Comparison of ENCODE assay signal across 1 cellular context in genomic region chr11:5269715-5270147, GRCh38.
A peak's percentile ranks its signal among the peaks of the same experiment; 100 is the strongest.
TF ChIP-seq lines count a peak whose summit lies in the region.

Gene HBE1, minus strand, starts transcription at chr11:5269945. Its CDS starts 55 bp downstream, at chr11:5269890.

TF ChIP-seq in K562, 482 proteins besides CTCF, POLR2A, EP300 and RAD21 (continued from another document and continues in another):
- TF ChIP-seq NR4A1 (CRISPR knock-in tag; IDR thresholded peaks at IDR 0.05) (no peak), NR4A1 (tag; IDR thresholded peaks at IDR 0.05) (peak; percentile 67), MLLT1 (IDR thresholded peaks at IDR 0.05) (peak; percentile 70 to 85; a peak in 3 of 4 replicates), ATF4 (CRISPR knock-in tag; IDR thresholded peaks at IDR 0.05) (no peak), SRSF3 (IDR thresholded peaks at IDR 0.05; ENCODE audit: insufficient read depth, low read length) (no peak), MCM7 (IDR thresholded peaks at IDR 0.05) (no peak), CBFA2T3 (IDR thresholded peaks at IDR 0.05) (0 out of 2 replicates have a peak, but pooled peaks have one; percentile 22), DNMT1 (IDR thresholded peaks at IDR 0.05) (no peak), ILK (tag; IDR thresholded peaks at IDR 0.05; ENCODE audit: borderline replicate concordance, low read depth) (no peak), MBD2 (IDR thresholded peaks at IDR 0.05; ENCODE audit: borderline replicate concordance, low read depth) (no peak; the same call in 1 of the 2 replicates), E2F6 (IDR thresholded peaks at IDR 0.05; ENCODE audit: borderline replicate concordance in 1 of 2, extremely low read depth in 1 of 2, insufficient read depth in 1 of 2, insufficient read length in 1 of 2, low read depth in 1 of 2, low read length in 1 of 2, poor library complexity in 1 of 2, severe bottlenecking in 1 of 2) (no peak), NR2C2 (CRISPR knock-in tag; IDR thresholded peaks at IDR 0.05) (no peak), NR2C2 (tag; IDR thresholded peaks at IDR 0.05) (peak; percentile 82; the same call in 1 of the 2 replicates), POLR2G (IDR thresholded peaks at IDR 0.05; ENCODE audit: low read depth, low read length) (peak; percentile 69), TAF7 (tag; IDR thresholded peaks at IDR 0.05) (peak; percentile 54; the same call in 1 of the 2 replicates), TBP (optimal IDR thresholded peaks at IDR 0.05; ENCODE audit: low read depth, low read length) (peak; percentile 94), PBX2 (CRISPR knock-in tag; IDR thresholded peaks at IDR 0.05; ENCODE audit: low read depth) (no peak), PBX2 (tag; conservative IDR thresholded peaks at IDR 0.05; ENCODE audit: low read depth) (peak; percentile 87), E2F4 (CRISPR knock-in tag; IDR thresholded peaks at IDR 0.05; ENCODE audit: low read depth) (no peak), NCOA2 (IDR thresholded peaks at IDR 0.05; ENCODE audit: partially characterized antibody in 2 of 2) (no peak), IRF9 (tag; IDR thresholded peaks at IDR 0.05) (no peak), ZZZ3 (IDR thresholded peaks at IDR 0.05) (no peak), POLR2B (IDR thresholded peaks at IDR 0.05; ENCODE audit: low read depth, partially characterized antibody) (peak; percentile 76), POLR3A (IDR thresholded peaks at IDR 0.05; ENCODE audit: borderline replicate concordance, extremely low read depth, insufficient read depth, insufficient read length) (no peak), GABPB1 (CRISPR knock-in tag; IDR thresholded peaks at IDR 0.05) (no peak), PHF21A (IDR thresholded peaks at IDR 0.05; ENCODE audit: borderline replicate concordance, low read depth) (no peak), ZNF75A (CRISPR knock-in tag; IDR thresholded peaks at IDR 0.05) (no peak), HES1 (IDR thresholded peaks at IDR 0.05; ENCODE audit: low read depth) (no peak), TCF7 (IDR thresholded peaks at IDR 0.05; ENCODE audit: borderline replicate concordance) (no peak), NEUROD1 (IDR thresholded peaks at IDR 0.05; ENCODE audit: borderline replicate concordance, low read depth, low read length, partially characterized antibody) (no peak), CLOCK (CRISPR knock-in tag; IDR thresholded peaks at IDR 0.05; ENCODE audit: borderline replicate concordance) (no peak), ZNF830 (CRISPR knock-in tag; IDR thresholded peaks at IDR 0.05) (no peak), ZNF431 (CRISPR knock-in tag; IDR thresholded peaks at IDR 0.05) (no peak), ZNF146 (CRISPR knock-in tag; IDR thresholded peaks at IDR 0.05; ENCODE audit: unreplicated experiment) (no peak), MYNN (IDR thresholded peaks at IDR 0.05) (no peak), MYNN (CRISPR knock-in tag; IDR thresholded peaks at IDR 0.05) (no peak), ZBTB9 (CRISPR knock-in tag; IDR thresholded peaks at IDR 0.05) (no peak), CUX1 (CRISPR knock-in tag; IDR thresholded peaks at IDR 0.05) (no peak), MTA2 (IDR thresholded peaks at IDR 0.05; ENCODE audit: low read depth) (no peak), C11orf30 (IDR thresholded peaks at IDR 0.05; ENCODE audit: low read depth) (no peak), NRF1 (conservative IDR thresholded peaks at IDR 0.05 in 1 of 2, IDR thresholded peaks at IDR 0.05 in 1 of 2) (no peak), ETV5 (CRISPR knock-in tag; IDR thresholded peaks at IDR 0.05; ENCODE audit: low read depth) (0 out of 2 replicates have a peak, but pooled peaks have one; percentile 33), CXXC5 (CRISPR knock-in tag; IDR thresholded peaks at IDR 0.05) (no peak), BHLHE40 (IDR thresholded peaks at IDR 0.05; ENCODE audit: low read length) (no peak), LEF1 (IDR thresholded peaks at IDR 0.05) (no peak), SRSF7 (optimal IDR thresholded peaks at IDR 0.05; ENCODE audit: low read depth, low read length) (no peak), POLR2AphosphoS2 (IDR thresholded peaks at IDR 0.05; ENCODE audit: low read length) (peak; percentile 79; the same call in 1 of the 2 replicates)
